13 cellular contexts compared by ENCODE assay signal in genomic region chr2:64276417-64277095, GRCh38.
DNase-seq lines count a peak whose midpoint lies in the region; ATAC-seq and TF ChIP-seq lines count a peak whose summit lies in the region.
"Had no signal": no experiment of that assay in that cellular context is flagged by ENCODE, and none has a peak within 500 bp of the region (broad histone marks: within the 10 kb centered on the region; RNA-seq: fewer than 3 reads in every experiment).

No MANE protein-coding gene starts in this region.

- ATAC-seq in esophagus mucosa: no peak

- no peaks in the 10 kb centered on the region for H3K9me3 ChIP-seq in hepatocyte (ENCODE audit: low read depth)
- H3K9me3 ChIP-seq: Peyer's patch had no signal

- H3K27ac ChIP-seq in VCaP: peak overlapping the region; percentile 65
- peak overlapping the region; percentile 35 for H3K27ac ChIP-seq in hepatocyte

- no peaks in the 10 kb centered on the region for H3K9me2 ChIP-seq in hepatocyte (replicated peaks; ENCODE audit: insufficient read depth)

- H3K4me2 ChIP-seq in hepatocyte: no peak overlapping the region

- WGBS in hepatocyte (ENCODE audit: low lambda C conversion rate, missing lambda C conversion rate): 82% methylated on average over 3 of the region's 3 CpGs

- H2AFZ ChIP-seq in hepatocyte: no peak overlapping the region

- no peaks in the 10 kb centered on the region for H4K20me1 ChIP-seq in hepatocyte (ENCODE audit: insufficient read depth, poor library complexity, severe bottlenecking)

- H3K4me1 ChIP-seq in hepatocyte (ENCODE audit: insufficient read depth): peaks cover 12% of the 10 kb centered on the region

- DNase-seq in ELF-1 (ENCODE audit: low read depth, low spot score): peak; percentile 67
- no peak for DNase-seq in hepatocyte (ENCODE audit: low spot score)
- peak; percentile 89 for DNase-seq in renal cortical epithelial cell (ENCODE audit: low read depth)
- DNase-seq in SKM-1 treated with dmso at 0.1 percent for 144 hours (lab: John Stamatoyannopoulos, UW; ENCODE audit: unreplicated experiment): no peak
- no peak for DNase-seq in SIG-M5 (lab: John Stamatoyannopoulos, UW)
- no peak for DNase-seq in DMS53 treated with DMSO at 0.1 percent for 48 hours (lab: John Stamatoyannopoulos, UW; ENCODE audit: unreplicated experiment)
- DNase-seq: activated CD4-positive, alpha-beta T cell treated with anti-CD3 and anti-CD28 coated beads for 36 hours; activated naive CD8-positive, alpha-beta T cell treated with anti-CD3 and anti-CD28 coated beads, Interleukin-2, amount 10 ng/mL, durations not matched to agents 7 days and 5 days; naive B cell; Peyer's patch; stimulated activated CD4-positive, alpha-beta T cell treated with anti-CD3 and anti-CD28 coated beads, Interleukin-4, amount 100 ng/mL, for 4 hours had no signal

- H3K79me2 ChIP-seq in hepatocyte: no peaks in the 10 kb centered on the region

- no peaks in the 10 kb centered on the region for H3K36me3 ChIP-seq in hepatocyte (replicated peaks; ENCODE audit: insufficient read depth, low read depth)
- H3K36me3 ChIP-seq: Peyer's patch had no signal

- no peak overlapping the region for H3K4me3 ChIP-seq in hepatocyte
- H3K4me3 ChIP-seq: Peyer's patch had no signal

- H3K27me3 ChIP-seq in hepatocyte: no peaks in the 10 kb centered on the region
- H3K27me3 ChIP-seq: Peyer's patch had no signal

- TF ChIP-seq CTCF in VCaP (conservative IDR thresholded peaks at IDR 0.05): no peak
- no peak for TF ChIP-seq CTCF in hepatocyte (IDR thresholded peaks at IDR 0.05; ENCODE audit: poor library complexity)

Comparison
In these comparisons a context has a peak if more than half of its experiments do, and no peak if none do; other contexts are left out.
1. DNase-seq: peak in ELF-1 (single experiment) and renal cortical epithelial cell (single experiment); none in hepatocyte (single experiment), SKM-1 treated with dmso at 0.1 percent for 144 hours (single experiment), SIG-M5 (single experiment) and DMS53 treated with DMSO at 0.1 percent for 48 hours (single experiment).